9 cellular contexts compared by ENCODE assay signal in genomic region chr18:2903006-2903405, GRCh38. TPM values are rescaled to one million over a fixed set of nuclear protein-coding genes. Genes with fewer than 3 reads are reported as not detected.
A peak's percentile ranks its signal among the peaks of the same experiment; 100 is the strongest.
DNase-seq lines count a peak whose midpoint lies in the region; FAIRE-seq and TF ChIP-seq lines count a peak whose summit lies in the region.
"Had no signal": no experiment of that assay in that cellular context is flagged by ENCODE, and none has a peak within 500 bp of the region (broad histone marks: within the 10 kb centered on the region; RNA-seq: fewer than 3 reads in every experiment).

No MANE protein-coding gene starts in this region.

- H3K4me1 ChIP-seq in esophagus muscularis mucosa: peaks cover 23 to 51% (median 45%) of the 10 kb centered on the region in 4 donors

- peak; percentile 59 for DNase-seq in AG09319 (ENCODE audit: extremely low read depth, low read depth)
- peak; percentile 58 for DNase-seq in NCI-H226
- DNase-seq in esophagus muscularis mucosa (ENCODE audit: extremely low spot score): no peak
- DNase-seq in myocyte (ENCODE audit: low read depth): peak; percentile 39
- DNase-seq in frontal cortex (ENCODE audit: low spot score in 2 of 2): no peak
- DNase-seq in HuH-7 (ENCODE audit: low spot score): no peak
- DNase-seq in NCI-H1092 treated with DMSO at 0.1 percent for 48 hours (lab: John Stamatoyannopoulos, UW): no peak
- no peak for DNase-seq in hippocampal formation (lab: John Stamatoyannopoulos, UW)
- DNase-seq: naive B cell had no signal

- no peak for FAIRE-seq in frontal cortex (lab: Jason Lieb, UNC)

- WGBS in esophagus muscularis mucosa: 13% methylated on average over 5 of the region's 5 CpGs

- H3K36me3 ChIP-seq in esophagus muscularis mucosa: no peaks in the 10 kb centered on the region

- no peak overlapping the region for H3K4me3 ChIP-seq in esophagus muscularis mucosa

- no peak for TF ChIP-seq EP300 in esophagus muscularis mucosa (IDR thresholded peaks at IDR 0.05)

- no peaks in the 10 kb centered on the region for H3K9me3 ChIP-seq in esophagus muscularis mucosa

- intact Hi-C loops in esophagus muscularis mucosa (cut with DNase I): no loop called here

- TF ChIP-seq CTCF in AG09319 (IDR thresholded peaks at IDR 0.05; ENCODE audit: low read depth, low read length) (no peak), esophagus muscularis mucosa (IDR thresholded peaks at IDR 0.05) (no peak)

- peak overlapping the region; percentile 51 to 63 (median 53) for H3K27ac ChIP-seq in esophagus muscularis mucosa (replicated peaks in 1 of 4)

- TF ChIP-seq POLR2A in esophagus muscularis mucosa (IDR thresholded peaks at IDR 0.05; ENCODE audit: low read depth): no peak

- H3K27me3 ChIP-seq in esophagus muscularis mucosa: peaks cover 6 to 26% (median 10%) of the 10 kb centered on the region in 4 donors

RNA-seq across cellular contexts. Expression of gene EMILIN2, which starts 56.2 kb away (rescaled TPM):
- total RNA-seq in esophagus muscularis mucosa: 10 to 100 TPM; 10.8 to 24.2 (median 16.7) TPM
- total RNA-seq in myocyte: 0.21 and 1.6 TPM in 2 replicates
- 0.44 TPM for polyA plus RNA-seq in myocyte (2012)
- 1.6 TPM for total RNA-seq in frontal cortex

Comparison
In these comparisons a context has a peak if more than half of its experiments do, and no peak if none do; other contexts are left out.
1. DNase-seq: peak in AG09319 (single experiment), NCI-H226 (single experiment) and myocyte (single experiment); none in esophagus muscularis mucosa (single experiment), frontal cortex (0 of 2), HuH-7 (single experiment), NCI-H1092 treated with DMSO at 0.1 percent for 48 hours (single experiment) and hippocampal formation (0 of 2).